ENCODE assay signal across 10 cellular contexts in the genomic region with DNA sequence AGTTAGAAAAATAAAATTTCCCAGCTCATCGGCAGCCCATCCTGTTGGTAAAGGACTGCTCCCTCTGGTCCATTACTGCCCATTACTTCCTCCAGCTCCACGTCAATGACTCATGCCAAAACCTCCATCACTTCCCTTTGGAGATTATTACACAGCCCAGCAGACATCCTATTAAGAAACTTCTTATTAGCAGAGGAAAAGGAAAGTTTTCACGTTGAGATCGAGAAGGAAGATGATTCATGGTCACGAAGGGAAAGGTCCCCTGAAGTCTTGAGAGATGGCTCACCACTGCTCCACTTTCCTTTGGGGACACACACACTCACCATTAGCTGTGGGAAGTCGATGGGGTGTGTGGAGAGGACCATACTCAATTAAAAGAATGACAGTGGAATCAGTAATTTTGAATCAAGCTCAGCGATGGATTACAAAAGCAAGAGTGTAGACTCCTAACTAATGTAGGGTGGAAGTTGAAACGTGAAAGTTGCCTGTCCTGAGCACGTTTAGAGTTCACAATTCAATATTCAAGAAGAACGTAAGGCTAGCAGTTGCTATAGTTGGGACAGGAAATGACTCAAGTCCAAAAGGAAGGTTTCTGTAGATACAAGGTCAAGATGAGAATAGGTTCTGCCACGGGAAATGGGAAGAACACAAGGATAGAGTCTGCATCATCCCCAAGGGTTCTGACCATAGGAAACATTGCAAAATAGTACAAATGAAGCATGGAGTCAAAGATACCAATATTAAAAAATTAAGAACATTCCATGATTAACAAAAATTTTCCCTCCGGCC. TPM values are rescaled to one million over a fixed set of nuclear protein-coding genes. Genes with fewer than 3 reads are reported as not detected.
DNase-seq lines count a peak whose midpoint lies in the region; ATAC-seq and TF ChIP-seq lines count a peak whose summit lies in the region.
"Had no signal": no experiment of that assay in that cellular context is flagged by ENCODE, and none has a peak within 500 bp of the region (broad histone marks: within the 10 kb centered on the region; RNA-seq: fewer than 3 reads in every experiment).

No MANE protein-coding gene starts in this region.

- H3K9me3 ChIP-seq in endodermal cell (ENCODE audit: control insufficient read depth, low read length): no peaks in the 10 kb centered on the region

- DNase-seq in EL (peak; percentile 93), foreskin fibroblast (peak; percentile 76 to 81), retinal pigment epithelial cell (ENCODE audit: low read depth) (peak; percentile 50), GOT3 (lab: John Stamatoyannopoulos, UW) (no peak), foreskin keratinocyte (no peak), endodermal cell (no peak)
- DNase-seq: DMS53, NCI-H1417 treated with DMSO at 0.1 percent for 48 hours had no signal

- H3K4me1 Mint-ChIP-seq in endodermal cell: peaks cover 16% of the 10 kb centered on the region

- peak; percentile 62 for ATAC-seq in SK-N-SH treated with all-trans-retinoic acid at 6 μM for 48 hours
- ATAC-seq in foreskin keratinocyte: no peak
- no peak for ATAC-seq in GM21367 (IDR thresholded peaks at IDR 0.05; ENCODE audit: unreplicated experiment)

- H3K27me3 ChIP-seq in foreskin keratinocyte (no peaks in the 10 kb centered on the region), endodermal cell (ENCODE audit: control insufficient read depth, insufficient read depth, low read length, poor library complexity, severe bottlenecking) (no peaks in the 10 kb centered on the region)

- H3K27ac ChIP-seq in foreskin keratinocyte: no peak overlapping the region
- H3K27ac ChIP-seq in endodermal cell (ENCODE audit: low read depth, low read length): no peak overlapping the region

- H3K4me1 ChIP-seq in foreskin keratinocyte (peaks cover 5% of the 10 kb centered on the region), endodermal cell (ENCODE audit: control insufficient read depth, insufficient read depth, low read length) (no peaks in the 10 kb centered on the region)

- 92 to 93% methylated on average over 7 to 12 of the region's 12 CpGs for WGBS in endodermal cell (ENCODE audit: insufficient coverage in 1 of 2, insufficient read length in 1 of 2), 2 experiments

- no peak overlapping the region for H3K4me3 Mint-ChIP-seq in endodermal cell

- no peaks in the 10 kb centered on the region for H3K36me3 ChIP-seq in endodermal cell (ENCODE audit: control insufficient read depth, insufficient read depth, low read length)

- H3K4me3 ChIP-seq in foreskin fibroblast (ENCODE audit: low read depth in 1 of 2, low read length in 2 of 2) (no peak overlapping the region), retinal pigment epithelial cell (ENCODE audit: low read length) (no peak overlapping the region), endodermal cell (ENCODE audit: low read length) (no peak overlapping the region)

- no peaks in the 10 kb centered on the region for H3K27me3 Mint-ChIP-seq in endodermal cell (ENCODE audit: insufficient read depth)

- H3K27ac Mint-ChIP-seq in endodermal cell: no peak overlapping the region

- H3K9ac ChIP-seq in endodermal cell (ENCODE audit: extremely low read depth, low read length, poor library complexity, severe bottlenecking): no peak overlapping the region

- H3K36me3 Mint-ChIP-seq in endodermal cell (ENCODE audit: low read depth): no peaks in the 10 kb centered on the region

- TF ChIP-seq CTCF in foreskin fibroblast (IDR thresholded peaks at IDR 0.05; ENCODE audit: low read depth, low read length) (no peak), retinal pigment epithelial cell (conservative IDR thresholded peaks at IDR 0.05; ENCODE audit: low read depth, low read length) (no peak), foreskin keratinocyte (conservative IDR thresholded peaks at IDR 0.05) (no peak), endodermal cell (conservative IDR thresholded peaks at IDR 0.05) (no peak)

- no peaks in the 10 kb centered on the region for H3K9me3 Mint-ChIP-seq in endodermal cell

TF ChIP-seq in SK-N-SH treated with all-trans-retinoic acid at 6 μM for 48 hours, 23 proteins besides CTCF, POLR2A, EP300 and RAD21:
- no peak for TF ChIP-seq ZNF70 (CRISPR knock-in tag; IDR thresholded peaks at IDR 0.05)
- TF ChIP-seq, protein P1, sequence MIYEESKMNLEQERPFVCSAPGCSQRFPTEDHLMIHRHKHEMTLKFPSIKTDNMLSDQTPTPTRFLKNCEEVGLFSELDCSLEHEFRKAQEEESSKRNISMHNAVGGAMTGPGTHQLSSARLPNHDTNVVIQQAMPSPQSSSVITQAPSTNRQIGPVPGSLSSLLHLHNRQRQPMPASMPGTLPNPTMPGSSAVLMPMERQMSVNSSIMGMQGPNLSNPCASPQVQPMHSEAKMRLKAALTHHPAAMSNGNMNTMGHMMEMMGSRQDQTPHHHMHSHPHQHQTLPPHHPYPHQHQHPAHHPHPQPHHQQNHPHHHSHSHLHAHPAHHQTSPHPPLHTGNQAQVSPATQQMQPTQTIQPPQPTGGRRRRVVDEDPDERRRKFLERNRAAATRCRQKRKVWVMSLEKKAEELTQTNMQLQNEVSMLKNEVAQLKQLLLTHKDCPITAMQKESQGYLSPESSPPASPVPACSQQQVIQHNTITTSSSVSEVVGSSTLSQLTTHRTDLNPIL (CRISPR knock-in tag; IDR thresholded peaks at IDR 0.05; ENCODE audit: low read depth): no peak

RNA-seq across cellular contexts. Expression of a gene that starts 21.6 kb away (rescaled TPM):
- total RNA-seq in foreskin keratinocyte (7.3 and 7.8 TPM in 2 replicates), endodermal cell (10 to 100 TPM in 1 of 2 donors, 1 to 10 TPM in 1; 4.6 to 12.4 TPM)
- polyA plus RNA-seq in foreskin keratinocyte: 1.3 and 1.4 TPM in 2 replicates
- polyA plus RNA-seq in endodermal cell (2013, experiment 1 of 2): 24.1 TPM
- 24.4 TPM for polyA plus RNA-seq in endodermal cell (2013, experiment 2 of 2)

Comparison
In these comparisons a context has a peak if more than half of its experiments do, and no peak if none do; other contexts are left out.
1. DNase-seq: peak in EL (single experiment), foreskin fibroblast (2 of 2) and retinal pigment epithelial cell (single experiment); none in GOT3 (single experiment), foreskin keratinocyte (0 of 2) and endodermal cell (single experiment).